7 cellular contexts compared by ENCODE assay signal in the genomic region with DNA sequence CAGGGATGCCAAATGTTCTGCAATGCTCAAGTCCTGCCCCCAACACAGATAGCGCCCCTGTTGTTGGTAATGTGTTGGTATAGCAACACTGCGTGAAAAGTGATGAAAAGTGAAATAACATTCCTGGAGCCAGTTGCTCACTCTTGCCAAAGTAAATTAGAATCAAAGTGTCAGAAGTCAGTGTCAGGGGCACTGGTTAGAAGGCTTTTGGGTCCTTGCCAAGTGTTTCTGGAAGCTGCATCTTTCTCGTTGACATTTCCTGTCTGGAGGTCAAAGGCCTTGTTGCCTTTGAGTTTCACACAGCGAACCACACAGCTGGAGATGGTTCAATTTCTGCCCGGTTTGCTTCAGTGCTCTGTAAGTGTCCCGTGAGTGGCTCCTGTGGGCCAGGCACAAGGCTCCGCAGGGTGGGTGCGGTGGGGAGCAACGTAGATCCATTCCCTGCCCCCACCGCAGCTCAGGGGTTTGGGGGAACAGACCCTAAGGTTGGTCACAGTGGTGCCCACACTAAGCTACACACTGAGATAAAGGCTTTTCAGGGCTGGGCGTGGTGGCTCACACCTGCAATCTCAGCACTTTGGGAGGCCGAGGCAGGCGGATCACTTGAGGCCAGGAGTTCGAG. TPM values are rescaled to one million over a fixed set of nuclear protein-coding genes. Genes with fewer than 3 reads are reported as not detected.
A peak's percentile ranks its signal among the peaks of the same experiment; 100 is the strongest.
DNase-seq lines count a peak whose midpoint lies in the region; ATAC-seq, FAIRE-seq and TF ChIP-seq lines count a peak whose summit lies in the region.
"Had no signal": no experiment of that assay in that cellular context is flagged by ENCODE, and none has a peak within 500 bp of the region (broad histone marks: within the 10 kb centered on the region; RNA-seq: fewer than 3 reads in every experiment).

No MANE protein-coding gene starts in this region.

- no peak for TF ChIP-seq POLR2A in H54 (IDR thresholded peaks at IDR 0.05; ENCODE audit: low read depth, low read length)

- no peaks in the 10 kb centered on the region for H3K9me3 Mint-ChIP-seq in T-helper 2 cell treated with Interferon-gamma antibody and Interleukin-4, amounts not matched to agents 5 μg/mL and 100 μg/mL, for 36 hours
- H3K9me3 Mint-ChIP-seq: IgD-negative memory B cell had no signal

- peaks cover 25% of the 10 kb centered on the region for H3K4me1 Mint-ChIP-seq in T-helper 2 cell treated with Interferon-gamma antibody and Interleukin-4, amounts not matched to agents 5 μg/mL and 100 μg/mL, for 36 hours (ENCODE audit: low read depth)

- peak; percentile 64 for ATAC-seq in left lobe of liver

- no peak overlapping the region for H3K4me3 Mint-ChIP-seq in T-helper 2 cell treated with Interferon-gamma antibody and Interleukin-4, amounts not matched to agents 5 μg/mL and 100 μg/mL, for 36 hours
- H3K4me3 Mint-ChIP-seq: IgD-negative memory B cell had no signal

- H3K27me3 Mint-ChIP-seq in T-helper 2 cell treated with Interferon-gamma antibody and Interleukin-4, amounts not matched to agents 5 μg/mL and 100 μg/mL, for 36 hours (ENCODE audit: low read depth) = no peaks in the 10 kb centered on the region

- DNase-seq in EH (ENCODE audit: low read depth) (peak; percentile 44), left lobe of liver (ENCODE audit: low spot score) (peak; percentile 88), H54 (ENCODE audit: insufficient read length, low spot score) (no peak)
- no peak for DNase-seq in activated effector memory CD4-positive, alpha-beta T cell treated with anti-CD3 and anti-CD28 coated beads, Interleukin-2, amount 50 U/mL, for 16 hours
- DNase-seq in T-helper 2 cell treated with Interferon-gamma antibody and Interleukin-4, amounts not matched to agents 5 μg/mL and 100 μg/mL, for 36 hours (ENCODE audit: low spot score) = no peak

- H3K36me3 Mint-ChIP-seq in T-helper 2 cell treated with Interferon-gamma antibody and Interleukin-4, amounts not matched to agents 5 μg/mL and 100 μg/mL, for 36 hours (ENCODE audit: low read depth) = no peaks in the 10 kb centered on the region
- H3K36me3 Mint-ChIP-seq: IgD-negative memory B cell had no signal

- no peak overlapping the region for H3K27ac Mint-ChIP-seq in T-helper 2 cell treated with Interferon-gamma antibody and Interleukin-4, amounts not matched to agents 5 μg/mL and 100 μg/mL, for 36 hours
- H3K27ac Mint-ChIP-seq: IgD-negative memory B cell had no signal

- FAIRE-seq in H54 (lab: Jason Lieb, UNC) = no peak

TF ChIP-seq in PFSK-1, 5 proteins besides CTCF, POLR2A, EP300 and RAD21:
- TF ChIP-seq FOXP2 (optimal IDR thresholded peaks at IDR 0.05; ENCODE audit: borderline replicate concordance, extremely low read depth, extremely low read length, insufficient read depth) = peak; percentile 67
- TF ChIP-seq SIN3A (IDR thresholded peaks at IDR 0.05; ENCODE audit: borderline replicate concordance, insufficient read depth, low read length) = peak; percentile 94; the same call in 1 of the 2 replicates
- TF ChIP-seq POLR2AphosphoS5 (IDR thresholded peaks at IDR 0.05; ENCODE audit: low read depth, low read length) = no peak
- TF ChIP-seq, protein P1, sequence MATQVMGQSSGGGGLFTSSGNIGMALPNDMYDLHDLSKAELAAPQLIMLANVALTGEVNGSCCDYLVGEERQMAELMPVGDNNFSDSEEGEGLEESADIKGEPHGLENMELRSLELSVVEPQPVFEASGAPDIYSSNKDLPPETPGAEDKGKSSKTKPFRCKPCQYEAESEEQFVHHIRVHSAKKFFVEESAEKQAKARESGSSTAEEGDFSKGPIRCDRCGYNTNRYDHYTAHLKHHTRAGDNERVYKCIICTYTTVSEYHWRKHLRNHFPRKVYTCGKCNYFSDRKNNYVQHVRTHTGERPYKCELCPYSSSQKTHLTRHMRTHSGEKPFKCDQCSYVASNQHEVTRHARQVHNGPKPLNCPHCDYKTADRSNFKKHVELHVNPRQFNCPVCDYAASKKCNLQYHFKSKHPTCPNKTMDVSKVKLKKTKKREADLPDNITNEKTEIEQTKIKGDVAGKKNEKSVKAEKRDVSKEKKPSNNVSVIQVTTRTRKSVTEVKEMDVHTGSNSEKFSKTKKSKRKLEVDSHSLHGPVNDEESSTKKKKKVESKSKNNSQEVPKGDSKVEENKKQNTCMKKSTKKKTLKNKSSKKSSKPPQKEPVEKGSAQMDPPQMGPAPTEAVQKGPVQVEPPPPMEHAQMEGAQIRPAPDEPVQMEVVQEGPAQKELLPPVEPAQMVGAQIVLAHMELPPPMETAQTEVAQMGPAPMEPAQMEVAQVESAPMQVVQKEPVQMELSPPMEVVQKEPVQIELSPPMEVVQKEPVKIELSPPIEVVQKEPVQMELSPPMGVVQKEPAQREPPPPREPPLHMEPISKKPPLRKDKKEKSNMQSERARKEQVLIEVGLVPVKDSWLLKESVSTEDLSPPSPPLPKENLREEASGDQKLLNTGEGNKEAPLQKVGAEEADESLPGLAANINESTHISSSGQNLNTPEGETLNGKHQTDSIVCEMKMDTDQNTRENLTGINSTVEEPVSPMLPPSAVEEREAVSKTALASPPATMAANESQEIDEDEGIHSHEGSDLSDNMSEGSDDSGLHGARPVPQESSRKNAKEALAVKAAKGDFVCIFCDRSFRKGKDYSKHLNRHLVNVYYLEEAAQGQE (IDR thresholded peaks at IDR 0.05; ENCODE audit: insufficient read depth in 1 of 2, low read depth in 2 of 2, low read length in 2 of 2) = peak in 1 of 2 experiments; percentile 70; a peak in 2 of 4 replicates
- peak; percentile 41; the same call in 1 of the 2 replicates for TF ChIP-seq TAF1 (IDR thresholded peaks at IDR 0.05; ENCODE audit: borderline replicate concordance, insufficient read depth, low read length)

RNA-seq across cellular contexts. Expression of gene SLC16A5, which starts 3.6 kb away (rescaled TPM):
- 2.3 TPM for polyA plus RNA-seq in PFSK-1 (2012; ENCODE audit: insufficient read length, low read depth)
- total RNA-seq in left lobe of liver = 1.2 TPM

RNA-seq across cellular contexts. Expression of gene ARMC7, which starts 25.6 kb away (rescaled TPM):
- 18.5 TPM for polyA plus RNA-seq in PFSK-1 (2012; ENCODE audit: insufficient read length, low read depth)
- 5.6 TPM for total RNA-seq in left lobe of liver

RNA-seq across cellular contexts. Expression of gene KCTD2, which starts 37.1 kb away (rescaled TPM):
- polyA plus RNA-seq in PFSK-1 (2012; ENCODE audit: insufficient read length, low read depth) = 28.0 TPM
- total RNA-seq in left lobe of liver = 7.0 TPM

RNA-seq across cellular contexts. Expression of gene ATP5PD, which starts 37.4 kb away (rescaled TPM):
- 256 TPM for polyA plus RNA-seq in PFSK-1 (2012; ENCODE audit: insufficient read length, low read depth)
- total RNA-seq in left lobe of liver = 177 TPM

RNA-seq across cellular contexts. Expression of gene NT5C, which starts 47.4 kb away (rescaled TPM):
- polyA plus RNA-seq in PFSK-1 (2012; ENCODE audit: insufficient read length, low read depth) = 81.4 TPM
- 11.9 TPM for total RNA-seq in left lobe of liver

Comparison
In these comparisons a context has a peak if more than half of its experiments do, and no peak if none do; other contexts are left out.
1. DNase-seq: peak in EH (single experiment) and left lobe of liver (single experiment); none in activated effector memory CD4-positive, alpha-beta T cell treated with anti-CD3 and anti-CD28 coated beads, Interleukin-2, amount 50 U/mL, for 16 hours (single experiment), T-helper 2 cell treated with Interferon-gamma antibody and Interleukin-4, amounts not matched to agents 5 μg/mL and 100 μg/mL, for 36 hours (single experiment) and H54 (single experiment).